Comparison of ENCODE assay signal across 8 cellular contexts in the genomic region with DNA sequence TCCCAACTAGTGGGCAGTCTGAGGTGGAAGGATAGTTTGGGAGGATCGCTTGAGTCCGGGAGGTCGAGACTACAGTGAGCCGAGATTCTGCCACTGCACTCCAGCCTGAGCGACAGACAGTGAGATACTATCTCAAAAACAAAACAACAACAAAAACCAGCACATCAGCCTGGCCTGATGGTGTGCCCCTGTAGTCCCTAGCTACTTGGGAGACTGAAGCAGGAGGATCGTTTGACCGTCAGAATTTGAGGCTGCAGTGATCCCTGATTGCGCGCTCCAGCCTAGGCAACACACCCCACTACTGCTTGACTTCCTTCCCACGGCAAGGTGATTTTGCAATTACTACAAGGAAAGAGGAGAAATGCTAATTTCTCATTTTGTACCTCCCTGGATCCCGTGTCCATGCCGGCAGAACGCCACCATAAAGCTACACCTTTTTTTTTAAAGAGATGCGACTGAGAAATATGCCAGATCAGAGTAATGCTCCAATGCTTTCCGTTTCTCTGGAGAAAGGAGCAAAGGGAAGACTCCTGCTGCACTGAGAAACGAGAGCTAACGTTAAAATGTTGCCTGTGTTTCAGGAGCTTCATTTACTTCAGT. TPM values are rescaled to one million over a fixed set of nuclear protein-coding genes. Genes with fewer than 3 reads are reported as not detected.
DNase-seq lines count a peak whose midpoint lies in the region; ATAC-seq lines count a peak whose summit lies in the region.

No MANE protein-coding gene starts in this region.

- no peaks in the 10 kb centered on the region for H3K36me3 ChIP-seq in ectodermal cell (ENCODE audit: control insufficient read depth, insufficient read depth, low read length)
- peaks cover 18% of the 10 kb centered on the region for H3K36me3 ChIP-seq in mesodermal cell (ENCODE audit: control insufficient read depth, insufficient read depth, low read length)
- peaks cover 2% of the 10 kb centered on the region for H3K36me3 ChIP-seq in urinary bladder (ENCODE audit: insufficient read depth)

- WGBS in ectodermal cell, 2 experiments, result 70 to 74% methylated on average over 17 of the region's 17 CpGs
- 60 to 66% methylated on average over 10 to 11 of the region's 17 CpGs for WGBS in mesodermal cell (ENCODE audit: insufficient coverage in 2 of 2), 2 experiments
- 6% methylated on average over 17 of the region's 17 CpGs for WGBS in urinary bladder

- peak overlapping the region; percentile 91 for H3K4me3 ChIP-seq in ectodermal cell (ENCODE audit: insufficient read depth, low read depth, low read length)
- peak overlapping the region; percentile 88 for H3K4me3 ChIP-seq in mesodermal cell (ENCODE audit: extremely low read depth, insufficient read depth, low read length, poor library complexity, severe bottlenecking)
- peak overlapping the region; percentile 60 for H3K4me3 ChIP-seq in urinary bladder (ENCODE audit: low read depth, low read length)

- H3K4me1 ChIP-seq in ectodermal cell (ENCODE audit: control insufficient read depth, insufficient read depth, low read length) (no peaks in the 10 kb centered on the region), mesodermal cell (ENCODE audit: control insufficient read depth, insufficient read depth, low read length, poor library complexity, severe bottlenecking) (no peaks in the 10 kb centered on the region), urinary bladder (ENCODE audit: insufficient read depth) (no peaks in the 10 kb centered on the region)

- DNase-seq in NCI-H82 (lab: John Stamatoyannopoulos, UW) (peak; percentile 60), NCI-H82 treated with DMSO at 0.1 percent for 48 hours (lab: John Stamatoyannopoulos, UW; ENCODE audit: unreplicated experiment) (no peak), RPMI8226 (peak; percentile 10), HuH-7.5 (ENCODE audit: low spot score) (no peak)

- peak; percentile 2 for ATAC-seq in HG02798 (IDR thresholded peaks at IDR 0.05; ENCODE audit: poor library complexity, unreplicated experiment)

- H3K27ac ChIP-seq in ectodermal cell (ENCODE audit: insufficient read depth, low read depth, low read length, poor library complexity, severe bottlenecking) (peak overlapping the region; percentile 75), mesodermal cell (ENCODE audit: low read depth, low read length, severe bottlenecking) (peak overlapping the region; percentile 98), urinary bladder (ENCODE audit: low read depth) (no peak overlapping the region)

- H3K9me3 ChIP-seq in ectodermal cell (ENCODE audit: control insufficient read depth, low read length) (no peaks in the 10 kb centered on the region), mesodermal cell (ENCODE audit: control insufficient read depth, low read length) (no peaks in the 10 kb centered on the region)

- no peaks in the 10 kb centered on the region for H3K27me3 ChIP-seq in ectodermal cell (ENCODE audit: control insufficient read depth, insufficient read depth, low read length, poor library complexity, severe bottlenecking)

RNA-seq across cellular contexts. Expression of gene SCFD1, which starts 0.7 kb away (rescaled TPM):
- polyA plus RNA-seq in ectodermal cell (2013, experiment 1 of 4), result 70.6 TPM
- 86.7 TPM for polyA plus RNA-seq in ectodermal cell (2013, experiment 2 of 4)
- 61.9 TPM for polyA plus RNA-seq in ectodermal cell (2013, experiment 3 of 4)
- polyA plus RNA-seq in ectodermal cell (2013, experiment 4 of 4), result 69.4 TPM
- 62.6 TPM for polyA plus RNA-seq in mesodermal cell (2013, experiment 1 of 2)
- polyA plus RNA-seq in mesodermal cell (2013, experiment 2 of 2), result 72.7 TPM
- 337 TPM for total RNA-seq in urinary bladder
- polyA plus RNA-seq in urinary bladder, result 29.0 TPM

Comparison
In these comparisons a context has a peak if more than half of its experiments do, and no peak if none do; other contexts are left out.
1. DNase-seq: peak in NCI-H82 (single experiment) and RPMI8226 (single experiment); none in NCI-H82 treated with DMSO at 0.1 percent for 48 hours (single experiment) and HuH-7.5 (single experiment).
2. Peak in every context shown above with its lines, with median percentiles within 50 percentile points of each other: H3K4me3 ChIP-seq.